In genomic region chr10:48599830-48600134, GRCh38 we compare ENCODE assay signal across 26 cellular contexts. TPM values are rescaled to one million over a fixed set of nuclear protein-coding genes. Genes with fewer than 3 reads are reported as not detected.
DNase-seq lines count a peak whose midpoint lies in the region; ATAC-seq and TF ChIP-seq lines count a peak whose summit lies in the region.
"Had no signal": no experiment of that assay in that cellular context is flagged by ENCODE, and none has a peak within 500 bp of the region (broad histone marks: within the 10 kb centered on the region; RNA-seq: fewer than 3 reads in every experiment).

No MANE protein-coding gene starts in this region.

- H3K36me3 ChIP-seq in right atrium auricular region: no peaks in the 10 kb centered on the region
- no peaks in the 10 kb centered on the region for H3K36me3 ChIP-seq in adrenal gland (replicated peaks in 1 of 2)
- H3K36me3 ChIP-seq: cardiac muscle cell, esophagus muscularis mucosa, left lung, prostate gland had no signal

- H3K27me3 ChIP-seq in right atrium auricular region: no peaks in the 10 kb centered on the region
- H3K27me3 ChIP-seq in foreskin keratinocyte: peaks cover 23% of the 10 kb centered on the region
- no peaks in the 10 kb centered on the region for H3K27me3 ChIP-seq in adrenal gland

- TF ChIP-seq POLR2A in adrenal gland (IDR thresholded peaks at IDR 0.05): no peak

- no peak for ATAC-seq in left cardiac atrium
- ATAC-seq in foreskin keratinocyte: peak; percentile 75
- ATAC-seq in HG03571 (IDR thresholded peaks at IDR 0.05; ENCODE audit: unreplicated experiment): no peak
- ATAC-seq: CD8-positive, alpha-beta T cell; left lung; stimulated activated naive CD8-positive, alpha-beta T cell treated with anti-CD3 and anti-CD28 coated beads, Interleukin-15, amount 100 ng/mL, for 72 hours had no signal

- intact Hi-C loops in left cardiac atrium (cut with DNase I): no loop called here
- intact Hi-C loops in adrenal gland (cut with DNase I): no loop called here

- H3K4me3 ChIP-seq in right atrium auricular region: no peak overlapping the region
- no peak overlapping the region for H3K4me3 ChIP-seq in adrenal gland
- H3K4me3 ChIP-seq: cardiac muscle cell, esophagus muscularis mucosa, left lung, prostate gland, smooth muscle cell had no signal

- no peaks in the 10 kb centered on the region for H3K9me3 ChIP-seq in right atrium auricular region
- no peaks in the 10 kb centered on the region for H3K9me3 ChIP-seq in adrenal gland (replicated peaks in 1 of 3)
- H3K9me3 ChIP-seq: esophagus muscularis mucosa, left lung, prostate gland had no signal

- 72 to 90% (median 80%) methylated on average over 2 of the region's 2 CpGs for WGBS in adrenal gland, 4 donors

- H3K27ac ChIP-seq in right atrium auricular region (no peak overlapping the region), foreskin keratinocyte (no peak overlapping the region), temporal lobe (ENCODE audit: low read depth, low read length) (peak overlapping the region; percentile 98), adrenal gland (no peak overlapping the region)
- H3K27ac ChIP-seq: cardiac muscle cell, esophagus muscularis mucosa, left lung, prostate gland had no signal

- H3K4me1 ChIP-seq in right atrium auricular region (peaks cover 0 to 14% of the 10 kb centered on the region in 2 donors), foreskin keratinocyte (no peaks in the 10 kb centered on the region), adrenal gland (replicated peaks in 1 of 2) (peaks cover 3% of the 10 kb centered on the region in 2 donors)
- H3K4me1 ChIP-seq: prostate gland had no signal

- DNase-seq in right atrium auricular region (ENCODE audit: low spot score): peak; percentile 54
- DNase-seq in left cardiac atrium: no peak
- DNase-seq in RPMI7951 (ENCODE audit: low read depth): peak; percentile 37
- peak in 1 of 2 donors; percentile 47 for DNase-seq in foreskin keratinocyte
- DNase-seq in SHP77 treated with DMSO at 0.1 percent for 48 hours (lab: John Stamatoyannopoulos, UW): no peak
- no peak for DNase-seq in adrenal gland
- DNase-seq: activated CD4-positive, alpha-beta T cell treated with anti-CD3 and anti-CD28 coated beads, Interleukin-2, amount 50 U/mL, for 1 hour; activated gamma-delta T cell treated with Interleukin-2 at 50 U/mL for 16 hours; activated T-cell treated with anti-CD3 and anti-CD28 coated beads for 4 hours; CD8-positive, alpha-beta T cell; effector CD4-positive, alpha-beta T cell; H9; left lung; NCI-H1048; NCI-H748 treated with DMSO at 0.1 percent for 48 hours; nephron progenitor cell; SHP77; stimulated activated CD4-positive, alpha-beta T cell treated with anti-CD3 and anti-CD28 coated beads, Interleukin-4, amount 100 ng/mL, for 1 hour; stimulated activated naive CD8-positive, alpha-beta T cell treated with anti-CD3 and anti-CD28 coated beads, Interleukin-15, amount 100 ng/mL, for 72 hours; T-helper 1 cell had no signal

- TF ChIP-seq CTCF in right atrium auricular region (IDR thresholded peaks at IDR 0.05) (no peak), foreskin keratinocyte (conservative IDR thresholded peaks at IDR 0.05) (no peak), adrenal gland (IDR thresholded peaks at IDR 0.05) (no peak)

RNA-seq across cellular contexts. Expression of gene ARHGAP22, which starts 5.1 kb away (rescaled TPM):
- total RNA-seq in right atrium auricular region (1 to 10 TPM; 1.8 to 5.7 TPM), left cardiac atrium (1 to 10 TPM; 4.7 to 6.0 TPM), foreskin keratinocyte (5.2 and 7.1 TPM in 2 replicates), temporal lobe (2.5 TPM), adrenal gland (1 to 10 TPM in 7 of 8 donors, under 1 TPM in 1; 0.91 to 8.0 (median 4.9) TPM)
- total RNA-seq in RPMI7951 (2014; rRNA removed; shearing (Covaris generic)): 20.7 and 31.0 TPM in 2 replicates
- polyA plus RNA-seq in foreskin keratinocyte (6.1 and 7.1 TPM in 2 replicates), adrenal gland (10 to 100 TPM in 1 of 3 donors, 1 to 10 TPM in 2; 1.1 to 11.6 (median 4.6) TPM)
- total RNA-seq: CD8-positive, alpha-beta T cell had no signal

Comparison
In these comparisons a context has a peak if more than half of its experiments do, and no peak if none do; other contexts are left out.
1. DNase-seq: peak in right atrium auricular region (single experiment) and RPMI7951 (single experiment); none in left cardiac atrium (single experiment), SHP77 treated with DMSO at 0.1 percent for 48 hours (single experiment) and adrenal gland (0 of 7).